ENCODE assay signal across 1 cellular context in genomic region chr5:150357326-150358260, GRCh38.
TF ChIP-seq lines count a peak whose summit lies in the region.

Gene TCOF1, plus strand, starts transcription at chr5:150357697. Its CDS starts 50 bp downstream, at chr5:150357747.

TF ChIP-seq in HEK293, 187 proteins besides CTCF, POLR2A, EP300 and RAD21 (continued from another document and continues in another):
- peak; percentile 97 for TF ChIP-seq ZBTB26 (tag by site-specific recombination; optimal IDR thresholded peaks at IDR 0.05)
- TF ChIP-seq ZNF561 (tag by site-specific recombination; IDR thresholded peaks at IDR 0.05; ENCODE audit: borderline replicate concordance) = peak; percentile 60; the same call in 1 of the 2 replicates
- TF ChIP-seq ZIC2 (tag by site-specific recombination; IDR thresholded peaks at IDR 0.05) = peak; percentile 40; the same call in 1 of the 2 replicates
- peak; percentile 97 for TF ChIP-seq SP2 (tag by site-specific recombination; IDR thresholded peaks at IDR 0.05)
- 0 out of 2 replicates have a peak, but pooled peaks have one; percentile 19 for TF ChIP-seq SP7 (tag by site-specific recombination; IDR thresholded peaks at IDR 0.05)
- no peak for TF ChIP-seq AEBP2 (tag by site-specific recombination; IDR thresholded peaks at IDR 0.05; ENCODE audit: borderline replicate concordance)
- no peak for TF ChIP-seq ZNF645 (tag by site-specific recombination; IDR thresholded peaks at IDR 0.05)
- peak; percentile 66; the same call in 1 of the 2 replicates for TF ChIP-seq KLF9 (tag by site-specific recombination; IDR thresholded peaks at IDR 0.05; ENCODE audit: low read depth)
- TF ChIP-seq ZSCAN5A (tag by site-specific recombination; IDR thresholded peaks at IDR 0.05) = peak; percentile 46; the same call in 1 of the 2 replicates
- 0 out of 2 replicates have a peak, but pooled peaks have one; percentile 6 for TF ChIP-seq ZNF513 (tag by site-specific recombination; IDR thresholded peaks at IDR 0.05)
- TF ChIP-seq KLF1 (tag by site-specific recombination; IDR thresholded peaks at IDR 0.05) = peak; percentile 24; the same call in 1 of the 2 replicates
- peak; percentile 51; the same call in 1 of the 2 replicates for TF ChIP-seq ZNF692 (tag by site-specific recombination; IDR thresholded peaks at IDR 0.05)
- peak; percentile 65 for TF ChIP-seq ZXDB (tag by site-specific recombination; IDR thresholded peaks at IDR 0.05)
- TF ChIP-seq ZSCAN30 (tag by site-specific recombination; IDR thresholded peaks at IDR 0.05) = peak; percentile 74; the same call in 1 of the 2 replicates
- TF ChIP-seq PRDM10 (tag by site-specific recombination; IDR thresholded peaks at IDR 0.05) = 0 out of 2 replicates have a peak, but pooled peaks have one; percentile 17
- no peak for TF ChIP-seq ZBTB48 (tag by site-specific recombination; IDR thresholded peaks at IDR 0.05)
- TF ChIP-seq PBX3 (CRISPR knock-in tag; IDR thresholded peaks at IDR 0.05) = peak; percentile 28; the same call in 1 of the 2 replicates
- peak; percentile 85 for TF ChIP-seq ZEB2 (tag by site-specific recombination; IDR thresholded peaks at IDR 0.05)
- peak; percentile 42; the same call in 1 of the 2 replicates for TF ChIP-seq ZBTB8A (tag by site-specific recombination; IDR thresholded peaks at IDR 0.05)
- TF ChIP-seq ZNF501 (tag by site-specific recombination; IDR thresholded peaks at IDR 0.05) = 0 out of 2 replicates have a peak, but pooled peaks have one; percentile 4
- peak; percentile 46 for TF ChIP-seq YY2 (tag by site-specific recombination; IDR thresholded peaks at IDR 0.05)
- peak; percentile 43 for TF ChIP-seq ZFHX2 (tag by site-specific recombination; conservative IDR thresholded peaks at IDR 0.05)
- TF ChIP-seq ZNF184 (tag by site-specific recombination; IDR thresholded peaks at IDR 0.05) = peak; percentile 52; the same call in 1 of the 2 replicates
- TF ChIP-seq ZNF530 (tag by site-specific recombination; IDR thresholded peaks at IDR 0.05; ENCODE audit: low read depth) = no peak
- no peak for TF ChIP-seq ZNF626 (tag by site-specific recombination; IDR thresholded peaks at IDR 0.05)
- TF ChIP-seq GLIS2 (tag by site-specific recombination; IDR thresholded peaks at IDR 0.05) = peak; percentile 54
- TF ChIP-seq KLF8 (tag by site-specific recombination; IDR thresholded peaks at IDR 0.05) = peak; percentile 72
- peak; percentile 76; the same call in 1 of the 2 replicates for TF ChIP-seq ZBTB10 (tag by site-specific recombination; IDR thresholded peaks at IDR 0.05)
- no peak for TF ChIP-seq ZNF670 (tag by site-specific recombination; IDR thresholded peaks at IDR 0.05; ENCODE audit: low read depth)
- no peak for TF ChIP-seq ZBTB44 (tag by site-specific recombination; IDR thresholded peaks at IDR 0.05)
- peak; percentile 82 for TF ChIP-seq ZNF76 (tag by site-specific recombination; IDR thresholded peaks at IDR 0.05; ENCODE audit: borderline replicate concordance, low read depth)
- peak; percentile 25; the same call in 1 of the 2 replicates for TF ChIP-seq IKZF3 (tag by site-specific recombination; IDR thresholded peaks at IDR 0.05)
- no peak for TF ChIP-seq BCL11A (tag by site-specific recombination; IDR thresholded peaks at IDR 0.05; ENCODE audit: low read depth)
- TF ChIP-seq ZBTB7A (tag by site-specific recombination; IDR thresholded peaks at IDR 0.05; ENCODE audit: low read depth) = peak; percentile 47; the same call in 1 of the 2 replicates
- TF ChIP-seq EGR2 (tag by site-specific recombination; IDR thresholded peaks at IDR 0.05; ENCODE audit: low read depth) = peak; percentile 23; the same call in 1 of the 2 replicates
- TF ChIP-seq ZSCAN18 (tag by site-specific recombination; IDR thresholded peaks at IDR 0.05) = no peak
